In genomic region chr16:55480228-55480655, GRCh38 we compare ENCODE assay signal across 8 cellular contexts.
DNase-seq lines count a peak whose midpoint lies in the region; ATAC-seq and TF ChIP-seq lines count a peak whose summit lies in the region.

No MANE protein-coding gene starts in this region.

- WGBS in iPS DF 6.9 (ENCODE audit: insufficient coverage, insufficient read length), result no CpG with 5 or more reads among the region's 25 CpGs

- H3K4me3 ChIP-seq in astrocyte of the spinal cord (ENCODE audit: low read depth, low read length) (peak overlapping the region; percentile 86), iPS DF 6.9 (ENCODE audit: low read length) (peak overlapping the region; percentile 11; the same call in 1 of the 2 replicates)

- no peak overlapping the region for H3K27ac ChIP-seq in iPS DF 6.9 (ENCODE audit: low read length)

- no peak for TF ChIP-seq CTCF in astrocyte of the spinal cord (IDR thresholded peaks at IDR 0.05; ENCODE audit: low read depth, low read length)

- peaks cover 18% of the 10 kb centered on the region; the same call in 1 of the 2 replicates for H3K27me3 ChIP-seq in iPS DF 6.9 (ENCODE audit: control insufficient read depth, insufficient read depth, low read length)

- H3K9me3 ChIP-seq in iPS DF 6.9 (ENCODE audit: control insufficient read depth, insufficient read depth, low read length), result no peaks in the 10 kb centered on the region

- in situ Hi-C loops in astrocyte of the spinal cord (cut with HindIII; ENCODE audit: low sequenced_read_pairs), result no loop called here

- ATAC-seq in GM18861 (IDR thresholded peaks at IDR 0.05; ENCODE audit: unreplicated experiment), result no peak
- ATAC-seq in HG02852 (IDR thresholded peaks at IDR 0.05; ENCODE audit: unreplicated experiment), result no peak

- 0 out of 2 replicates have a peak, but pooled peaks cover 2% of the 10 kb centered on the region for H3K4me1 ChIP-seq in iPS DF 6.9 (ENCODE audit: control insufficient read depth, insufficient read depth, low read length)

- H3K36me3 ChIP-seq in iPS DF 6.9 (ENCODE audit: control insufficient read depth, insufficient read depth, low read length), result no peaks in the 10 kb centered on the region

- peak; percentile 45 for DNase-seq in GOT3 (lab: John Stamatoyannopoulos, UW)
- peak; percentile 92 for DNase-seq in astrocyte of the spinal cord (ENCODE audit: low read depth, low spot score)
- no peak for DNase-seq in iPS DF 6.9 (ENCODE audit: low read depth, low spot score)
- peak; percentile 52 for DNase-seq in retina
- no peak for DNase-seq in stimulated activated CD4-positive, alpha-beta T cell treated with anti-CD3 and anti-CD28 coated beads, Interleukin-1b, Interleukin-23, amount 100 ng/mL, for 48 hours
- no peak for DNase-seq in T-helper 9 cell

Comparison
In these comparisons a context has a peak if more than half of its experiments do, and no peak if none do; other contexts are left out.
1. DNase-seq: peak in GOT3 (single experiment), astrocyte of the spinal cord (single experiment) and retina (single experiment); none in iPS DF 6.9 (single experiment), stimulated activated CD4-positive, alpha-beta T cell treated with anti-CD3 and anti-CD28 coated beads, Interleukin-1b, Interleukin-23, amount 100 ng/mL, for 48 hours (single experiment) and T-helper 9 cell (single experiment).